ENCODE assay signal across 8 cellular contexts in genomic region chr3:63862804-63863149, GRCh38. TPM values are rescaled to one million over a fixed set of nuclear protein-coding genes. Genes with fewer than 3 reads are reported as not detected.
DNase-seq lines count a peak whose midpoint lies in the region; ATAC-seq lines count a peak whose summit lies in the region.

No MANE protein-coding gene starts in this region.

- H3K36me3 ChIP-seq in HUES48 (ENCODE audit: control insufficient read depth, insufficient read depth, low read length) = peaks cover 6% of the 10 kb centered on the region; the same call in 1 of the 2 replicates

- H3K27me3 Mint-ChIP-seq in central memory CD8-positive, alpha-beta T cell = no peaks in the 10 kb centered on the region
- no peaks in the 10 kb centered on the region for H3K27me3 Mint-ChIP-seq in naive B cell

- peaks cover 53% of the 10 kb centered on the region for H3K4me1 Mint-ChIP-seq in central memory CD8-positive, alpha-beta T cell
- peaks cover 34 to 53% (median 42%) of the 10 kb centered on the region in 3 donors for H3K4me1 Mint-ChIP-seq in naive B cell

- peak overlapping the region; percentile 81 for H3K4me3 ChIP-seq in HUES48 (ENCODE audit: low read depth, low read length)

- no peaks in the 10 kb centered on the region for H3K9me3 ChIP-seq in HUES48 (ENCODE audit: control insufficient read depth, insufficient read depth, low read length)

- ATAC-seq in GM18517 (IDR thresholded peaks at IDR 0.05; ENCODE audit: unreplicated experiment) = peak; percentile 14
- no peak for ATAC-seq in central memory CD8-positive, alpha-beta T cell (replicated peaks; ENCODE audit: extremely low read depth, poor library complexity, severe bottlenecking)
- no peak for ATAC-seq in naive B cell (ENCODE audit: low read depth in 2 of 2)
- ATAC-seq in HG03045 (IDR thresholded peaks at IDR 0.05; ENCODE audit: unreplicated experiment) = no peak

- H3K27ac Mint-ChIP-seq in central memory CD8-positive, alpha-beta T cell (ENCODE audit: low read depth) = peak overlapping the region; percentile 71
- peak overlapping the region; percentile 77 to 98 (median 93) for H3K27ac Mint-ChIP-seq in naive B cell

- DNase-seq in central memory CD8-positive, alpha-beta T cell (ENCODE audit: low spot score in 2 of 2) = no peak
- DNase-seq in naive B cell (peak; percentile 3), NCI-H128 (lab: John Stamatoyannopoulos, UW; ENCODE audit: unreplicated experiment) (no peak), ureter (ENCODE audit: low spot score) (no peak), NCI-H524 treated with DMSO at 0.1 percent for 48 hours (lab: John Stamatoyannopoulos, UW) (no peak)

- no peak overlapping the region for H3K27ac ChIP-seq in HUES48 (ENCODE audit: low read depth, low read length)

- H3K4me3 Mint-ChIP-seq in central memory CD8-positive, alpha-beta T cell = peak overlapping the region; percentile 72
- peak overlapping the region; percentile 85 to 98 (median 92) for H3K4me3 Mint-ChIP-seq in naive B cell

- H3K4me1 ChIP-seq in HUES48 (ENCODE audit: control insufficient read depth, insufficient read depth, low read length) = peaks cover 39% of the 10 kb centered on the region

- H3K36me3 Mint-ChIP-seq in central memory CD8-positive, alpha-beta T cell (ENCODE audit: insufficient read depth) = peaks cover 24% of the 10 kb centered on the region
- H3K36me3 Mint-ChIP-seq in naive B cell = no peaks in the 10 kb centered on the region

- H3K9ac ChIP-seq in HUES48 (ENCODE audit: low read depth, low read length) = peak overlapping the region; percentile 91

- H3K9me3 Mint-ChIP-seq in central memory CD8-positive, alpha-beta T cell = no peaks in the 10 kb centered on the region
- H3K9me3 Mint-ChIP-seq in naive B cell = no peaks in the 10 kb centered on the region

- no peaks in the 10 kb centered on the region for H3K27me3 ChIP-seq in HUES48 (ENCODE audit: control insufficient read depth, insufficient read depth, low read length)

RNA-seq across cellular contexts. Expression of gene THOC7, which starts 0.8 kb away (rescaled TPM):
- polyA plus RNA-seq in naive B cell (ENCODE audit: low read depth in 6 of 6) = 100 to 1,000 TPM in 1 of 6 donors, 10 to 100 TPM in 5; 62.0 to 113 (median 75.0) TPM
- total RNA-seq in ureter = 69.0 TPM

RNA-seq across cellular contexts. Expression of gene ATXN7, which starts 0.9 kb away (rescaled TPM):
- 1 to 10 TPM; 2.5 to 7.2 (median 4.9) TPM for polyA plus RNA-seq in naive B cell (ENCODE audit: low read depth in 6 of 6)
- 61.8 TPM for total RNA-seq in ureter

RNA-seq across cellular contexts. Expression of gene C3orf49, which starts 43.7 kb away (rescaled TPM):
- polyA plus RNA-seq in naive B cell (ENCODE audit: low read depth in 6 of 6) = not detected
- total RNA-seq in ureter = not detected

RNA-seq across cellular contexts. Expression of gene SCAANT1, which starts 49.4 kb away (rescaled TPM):
- polyA plus RNA-seq in naive B cell (ENCODE audit: low read depth in 6 of 6) = not detected
- not detected for total RNA-seq in ureter
